10 cellular contexts compared by ENCODE assay signal in the genomic region with DNA sequence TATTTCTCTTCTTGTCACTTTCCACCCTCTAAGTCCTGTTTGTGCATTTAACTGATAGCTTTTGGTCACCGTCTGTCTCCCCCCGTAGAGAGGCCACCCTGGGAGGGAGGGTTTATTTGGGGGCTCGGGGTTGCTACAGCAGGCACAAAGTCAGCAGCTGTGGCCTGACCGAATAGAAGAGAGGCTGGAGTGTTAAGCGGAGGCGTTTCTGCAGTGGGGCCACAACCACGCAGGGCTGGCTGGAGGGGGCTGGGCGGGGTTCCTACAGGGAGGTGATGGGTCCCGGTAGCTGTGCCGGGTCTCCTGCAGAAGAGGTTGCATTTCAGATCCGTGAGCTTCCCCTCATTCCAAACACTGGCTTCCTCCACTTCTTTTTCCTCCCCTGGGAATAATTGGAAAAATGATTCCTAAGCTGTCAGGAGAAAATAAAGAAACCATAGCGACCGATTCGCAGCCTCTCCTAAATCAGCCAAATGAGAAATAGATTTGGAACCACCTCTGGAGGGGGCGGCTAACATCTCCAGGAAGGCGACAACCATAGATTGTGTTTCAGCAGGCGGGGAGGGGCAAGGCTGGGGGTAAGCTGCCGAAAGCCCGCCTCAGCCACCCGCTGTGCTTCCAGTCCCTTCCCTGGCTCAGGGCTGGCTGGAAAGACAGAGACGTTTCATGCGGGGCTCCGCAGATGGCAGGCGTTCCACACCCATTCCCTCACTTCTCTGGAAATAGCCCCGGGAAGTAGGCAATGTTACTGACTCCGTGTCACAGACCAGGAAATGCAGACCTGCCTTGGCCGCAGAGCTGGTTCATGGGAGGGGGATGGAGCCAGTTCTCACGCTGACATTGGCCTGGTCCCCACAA.
DNase-seq lines count a peak whose midpoint lies in the region; ATAC-seq, FAIRE-seq and TF ChIP-seq lines count a peak whose summit lies in the region.
"Had no signal": no experiment of that assay in that cellular context is flagged by ENCODE, and none has a peak within 500 bp of the region (broad histone marks: within the 10 kb centered on the region; RNA-seq: fewer than 3 reads in every experiment).

No MANE protein-coding gene starts in this region.

- TF ChIP-seq CTCF in choroid plexus epithelial cell (conservative IDR thresholded peaks at IDR 0.05; ENCODE audit: low read depth, low read length), result no peak
- no peak for TF ChIP-seq CTCF in WERI-Rb-1 (IDR thresholded peaks at IDR 0.05; ENCODE audit: low read depth, low read length)

- H3K27me3 ChIP-seq in HUES6 (ENCODE audit: control insufficient read depth, insufficient read depth, low read length) (peaks cover 5% of the 10 kb centered on the region; the same call in 1 of the 2 replicates), skeletal muscle tissue (ENCODE audit: control insufficient read depth in 3 of 3, insufficient read depth in 3 of 3, low read length in 3 of 3) (no peaks in the 10 kb centered on the region), WERI-Rb-1 (ENCODE audit: insufficient read depth, low read depth, severe bottlenecking) (no peaks in the 10 kb centered on the region)

- H3K4me3 ChIP-seq in HUES6 (ENCODE audit: low read depth, low read length) (peak overlapping the region; percentile 53), choroid plexus epithelial cell (ENCODE audit: low read depth, low read length) (peak overlapping the region; percentile 53), skeletal muscle tissue (ENCODE audit: low read length in 3 of 3) (peak overlapping the region; percentile 44 to 70 (median 55)), WERI-Rb-1 (ENCODE audit: low read depth, low read length) (no peak overlapping the region)

- peak overlapping the region; percentile 34 for H3K9ac ChIP-seq in HUES6 (ENCODE audit: low read length)
- peak overlapping the region; percentile 76 to 89 (median 87) for H3K9ac ChIP-seq in skeletal muscle tissue (ENCODE audit: low read depth in 1 of 3, low read length in 3 of 3)

- H3K4me1 ChIP-seq in HUES6 (ENCODE audit: control insufficient read depth, insufficient read depth, low read length), result peaks cover 42% of the 10 kb centered on the region
- peaks cover 55 to 80% (median 62%) of the 10 kb centered on the region in 3 donors for H3K4me1 ChIP-seq in skeletal muscle tissue (ENCODE audit: control insufficient read depth in 3 of 3, insufficient read depth in 3 of 3, low read length in 3 of 3)

- ATAC-seq in GM19328 (IDR thresholded peaks at IDR 0.05; ENCODE audit: unreplicated experiment), result no peak

- no peak for FAIRE-seq in GM12891 (lab: Jason Lieb, UNC)

- DNase-seq in choroid plexus epithelial cell (ENCODE audit: low read depth), result no peak
- DNase-seq in iris pigment epithelial cell (ENCODE audit: low read depth), result peak; percentile 21
- DNase-seq in WERI-Rb-1, result no peak
- no peak for DNase-seq in stimulated activated CD8-positive, alpha-beta memory T cell treated with anti-CD3 and anti-CD28 coated beads, Interleukin-4, amount 100 ng/mL, for 48 hours
- no peak for DNase-seq in GM12891 (ENCODE audit: insufficient read length, low spot score)
- DNase-seq: Kasumi-1 had no signal

- no peaks in the 10 kb centered on the region for H3K9me3 ChIP-seq in HUES6 (ENCODE audit: control insufficient read depth, insufficient read depth, low read depth, low read length)
- H3K9me3 ChIP-seq in skeletal muscle tissue (ENCODE audit: control insufficient read depth in 3 of 3, low read length in 3 of 3), result no peaks in the 10 kb centered on the region
- H3K9me3 ChIP-seq in WERI-Rb-1 (ENCODE audit: severe bottlenecking), result peaks cover 3% of the 10 kb centered on the region
- H3K9me3 ChIP-seq: neutrophil had no signal

- no peaks in the 10 kb centered on the region for H3K36me3 ChIP-seq in HUES6 (ENCODE audit: control insufficient read depth, insufficient read depth, low read length)
- H3K36me3 ChIP-seq in skeletal muscle tissue (ENCODE audit: control insufficient read depth in 3 of 3, insufficient read depth in 3 of 3, low read length in 3 of 3), result no peaks in the 10 kb centered on the region
- H3K36me3 ChIP-seq in WERI-Rb-1, result no peaks in the 10 kb centered on the region
- H3K36me3 ChIP-seq: neutrophil had no signal

- H3K27ac ChIP-seq in HUES6 (ENCODE audit: low read depth, low read length) (no peak overlapping the region), skeletal muscle tissue (ENCODE audit: low read depth, low read length) (peak overlapping the region; percentile 94), WERI-Rb-1 (no peak overlapping the region)
- H3K27ac ChIP-seq: neutrophil had no signal

- TF ChIP-seq POLR2A in GM12891 (IDR thresholded peaks at IDR 0.05; ENCODE audit: low read depth, low read length), result no peak

TF ChIP-seq in GM12891, 5 proteins besides CTCF, POLR2A, EP300 and RAD21:
- TF ChIP-seq POU2F2 (IDR thresholded peaks at IDR 0.05; ENCODE audit: low read depth, low read length), result no peak
- no peak for TF ChIP-seq PAX5 (IDR thresholded peaks at IDR 0.05; ENCODE audit: insufficient read depth, low read length, severe bottlenecking)
- TF ChIP-seq TAF1 (IDR thresholded peaks at IDR 0.05; ENCODE audit: low read depth, low read length), result no peak
- TF ChIP-seq SPI1 (IDR thresholded peaks at IDR 0.05; ENCODE audit: low read depth, low read length), result no peak
- no peak for TF ChIP-seq POLR2AphosphoS5 (IDR thresholded peaks at IDR 0.05; ENCODE audit: low read depth, low read length)
TF ChIP-seq in GM12891: peak in this region for 0.
